1 cellular context compared by ENCODE assay signal in the genomic region with DNA sequence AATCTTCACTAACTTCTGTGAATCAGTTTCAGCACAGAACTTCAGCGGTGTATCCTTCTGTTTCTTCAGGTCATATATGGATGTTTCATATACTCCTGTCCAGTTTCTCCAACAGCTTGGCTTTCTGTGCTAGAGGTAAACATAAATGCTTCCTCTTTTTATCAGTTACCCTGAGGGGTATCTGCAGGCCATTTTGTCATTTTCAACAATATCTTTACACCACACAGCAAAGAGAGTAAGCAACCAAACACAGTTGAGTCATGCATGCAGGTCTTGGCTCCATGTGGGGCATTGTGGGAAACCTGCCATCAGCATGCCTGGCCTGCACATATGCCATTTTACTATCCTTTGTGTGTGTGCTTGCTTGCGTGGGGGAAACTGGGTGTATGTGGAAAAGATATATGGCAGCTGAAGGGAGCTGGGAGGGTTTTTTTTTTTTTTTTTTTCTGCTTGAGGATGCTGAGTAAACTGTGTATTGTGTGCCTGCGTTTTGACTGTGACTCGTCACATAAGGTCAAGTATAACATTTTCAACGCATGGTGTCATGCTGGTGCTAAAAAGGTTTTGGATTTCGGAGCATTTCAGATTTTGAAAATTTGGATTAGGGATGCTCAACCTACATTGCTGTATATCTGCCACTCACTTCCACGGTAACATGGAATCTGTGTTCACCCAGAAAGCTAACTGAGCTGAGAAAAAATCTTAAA.
TF ChIP-seq lines count a peak whose summit lies in the region.

No MANE protein-coding gene starts in this region.

TF ChIP-seq in HepG2, 621 proteins besides CTCF, POLR2A, EP300 and RAD21:
- TF ChIP-seq ZFP36L2 (CRISPR knock-in tag; IDR thresholded peaks at IDR 0.05) (no peak), ZNF615 (CRISPR knock-in tag; IDR thresholded peaks at IDR 0.05; ENCODE audit: borderline replicate concordance) (no peak), ZNF577 (CRISPR knock-in tag; IDR thresholded peaks at IDR 0.05; ENCODE audit: borderline replicate concordance, low read depth) (no peak), MYC (CRISPR knock-in tag; IDR thresholded peaks at IDR 0.05; ENCODE audit: borderline replicate concordance) (no peak), GATA4 (IDR thresholded peaks at IDR 0.05; ENCODE audit: borderline replicate concordance, low read depth) (no peak), THAP11 (CRISPR knock-in tag; IDR thresholded peaks at IDR 0.05) (no peak), ZMAT3 (CRISPR knock-in tag; conservative IDR thresholded peaks at IDR 0.05) (no peak), CBX5 (CRISPR knock-in tag; IDR thresholded peaks at IDR 0.05; ENCODE audit: borderline replicate concordance) (no peak), ZNF879 (CRISPR knock-in tag; IDR thresholded peaks at IDR 0.05) (no peak), MATR3 (CRISPR knock-in tag; IDR thresholded peaks at IDR 0.05) (no peak), SMARCE1 (IDR thresholded peaks at IDR 0.05; ENCODE audit: borderline replicate concordance) (no peak)
- TF ChIP-seq, protein P1, sequence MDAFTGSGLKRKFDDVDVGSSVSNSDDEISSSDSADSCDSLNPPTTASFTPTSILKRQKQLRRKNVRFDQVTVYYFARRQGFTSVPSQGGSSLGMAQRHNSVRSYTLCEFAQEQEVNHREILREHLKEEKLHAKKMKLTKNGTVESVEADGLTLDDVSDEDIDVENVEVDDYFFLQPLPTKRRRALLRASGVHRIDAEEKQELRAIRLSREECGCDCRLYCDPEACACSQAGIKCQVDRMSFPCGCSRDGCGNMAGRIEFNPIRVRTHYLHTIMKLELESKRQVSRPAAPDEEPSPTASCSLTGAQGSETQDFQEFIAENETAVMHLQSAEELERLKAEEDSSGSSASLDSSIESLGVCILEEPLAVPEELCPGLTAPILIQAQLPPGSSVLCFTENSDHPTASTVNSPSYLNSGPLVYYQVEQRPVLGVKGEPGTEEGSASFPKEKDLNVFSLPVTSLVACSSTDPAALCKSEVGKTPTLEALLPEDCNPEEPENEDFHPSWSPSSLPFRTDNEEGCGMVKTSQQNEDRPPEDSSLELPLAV (CRISPR knock-in tag; conservative IDR thresholded peaks at IDR 0.05; ENCODE audit: low read depth): no peak
- TF ChIP-seq, protein P2, sequence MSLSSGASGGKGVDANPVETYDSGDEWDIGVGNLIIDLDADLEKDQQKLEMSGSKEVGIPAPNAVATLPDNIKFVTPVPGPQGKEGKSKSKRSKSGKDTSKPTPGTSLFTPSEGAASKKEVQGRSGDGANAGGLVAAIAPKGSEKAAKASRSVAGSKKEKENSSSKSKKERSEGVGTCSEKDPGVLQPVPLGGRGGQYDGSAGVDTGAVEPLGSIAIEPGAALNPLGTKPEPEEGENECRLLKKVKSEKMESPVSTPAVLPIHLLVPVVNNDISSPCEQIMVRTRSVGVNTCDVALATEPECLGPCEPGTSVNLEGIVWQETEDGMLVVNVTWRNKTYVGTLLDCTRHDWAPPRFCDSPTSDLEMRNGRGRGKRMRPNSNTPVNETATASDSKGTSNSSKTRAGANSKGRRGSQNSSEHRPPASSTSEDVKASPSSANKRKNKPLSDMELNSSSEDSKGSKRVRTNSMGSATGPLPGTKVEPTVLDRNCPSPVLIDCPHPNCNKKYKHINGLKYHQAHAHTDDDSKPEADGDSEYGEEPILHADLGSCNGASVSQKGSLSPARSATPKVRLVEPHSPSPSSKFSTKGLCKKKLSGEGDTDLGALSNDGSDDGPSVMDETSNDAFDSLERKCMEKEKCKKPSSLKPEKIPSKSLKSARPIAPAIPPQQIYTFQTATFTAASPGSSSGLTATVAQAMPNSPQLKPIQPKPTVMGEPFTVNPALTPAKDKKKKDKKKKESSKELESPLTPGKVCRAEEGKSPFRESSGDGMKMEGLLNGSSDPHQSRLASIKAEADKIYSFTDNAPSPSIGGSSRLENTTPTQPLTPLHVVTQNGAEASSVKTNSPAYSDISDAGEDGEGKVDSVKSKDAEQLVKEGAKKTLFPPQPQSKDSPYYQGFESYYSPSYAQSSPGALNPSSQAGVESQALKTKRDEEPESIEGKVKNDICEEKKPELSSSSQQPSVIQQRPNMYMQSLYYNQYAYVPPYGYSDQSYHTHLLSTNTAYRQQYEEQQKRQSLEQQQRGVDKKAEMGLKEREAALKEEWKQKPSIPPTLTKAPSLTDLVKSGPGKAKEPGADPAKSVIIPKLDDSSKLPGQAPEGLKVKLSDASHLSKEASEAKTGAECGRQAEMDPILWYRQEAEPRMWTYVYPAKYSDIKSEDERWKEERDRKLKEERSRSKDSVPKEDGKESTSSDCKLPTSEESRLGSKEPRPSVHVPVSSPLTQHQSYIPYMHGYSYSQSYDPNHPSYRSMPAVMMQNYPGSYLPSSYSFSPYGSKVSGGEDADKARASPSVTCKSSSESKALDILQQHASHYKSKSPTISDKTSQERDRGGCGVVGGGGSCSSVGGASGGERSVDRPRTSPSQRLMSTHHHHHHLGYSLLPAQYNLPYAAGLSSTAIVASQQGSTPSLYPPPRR (CRISPR knock-in tag; IDR thresholded peaks at IDR 0.05; ENCODE audit: borderline replicate concordance): no peak
TF ChIP-seq in HepG2: peak in this region for 0.
